Comparison of ENCODE assay signal across 15 cellular contexts in the genomic region with DNA sequence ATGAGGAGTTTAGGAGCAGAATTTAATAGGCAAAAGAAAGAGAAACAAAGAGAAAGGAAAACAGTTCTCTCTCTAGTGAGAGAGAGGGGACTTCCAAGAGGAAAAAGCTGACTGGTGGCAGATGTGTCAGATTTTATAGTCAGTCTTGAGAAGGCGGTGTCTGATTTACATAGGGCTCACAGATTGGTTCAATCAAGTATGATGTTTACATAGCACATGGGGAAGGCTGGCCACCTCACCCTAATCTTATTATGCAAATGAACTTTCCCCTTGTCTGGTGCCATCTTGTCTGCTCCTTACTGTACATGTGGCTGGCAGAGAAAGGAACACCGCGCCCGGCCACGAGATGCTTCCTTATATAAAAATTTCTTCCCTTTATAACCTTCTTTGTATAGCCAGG.
"Had no signal": no experiment of that assay in that cellular context is flagged by ENCODE, and none has a peak within 500 bp of the region (broad histone marks: within the 10 kb centered on the region; RNA-seq: fewer than 3 reads in every experiment).

No MANE protein-coding gene starts in this region.

- DNase-seq: activated CD4-positive, alpha-beta T cell treated with anti-CD3 and anti-CD28 coated beads, Interleukin-2, amount 50 U/mL, for 4 hours; dermis blood vessel endothelial cell; effector memory CD8-positive, alpha-beta T cell; foreskin melanocyte; glutamatergic neuron; hippocampal formation; right lobe of liver; stimulated activated CD4-positive, alpha-beta T cell treated with anti-CD3 and anti-CD28 coated beads, Interleukin-4, amount 100 ng/mL, for 1 hour; stomach; upper lobe of right lung had no signal

- H3K27ac ChIP-seq: epithelial cell of prostate, parathyroid adenoma, right lobe of liver, stomach, upper lobe of right lung, VCaP had no signal

- H3K27me3 ChIP-seq: right lobe of liver, stomach, upper lobe of right lung had no signal

- ATAC-seq: effector memory CD8-positive, alpha-beta T cell; right lobe of liver; upper lobe of right lung had no signal

- H3K4me1 ChIP-seq: parathyroid adenoma, right lobe of liver, stomach, upper lobe of right lung had no signal

- H3K36me3 ChIP-seq: right lobe of liver, upper lobe of right lung had no signal

- H3K79me2 ChIP-seq: parathyroid adenoma had no signal

- H3K9me3 ChIP-seq: right lobe of liver, upper lobe of right lung had no signal

- H3K4me3 ChIP-seq: lung, right lobe of liver, smooth muscle cell, stomach, upper lobe of right lung had no signal

- H3K4me2 ChIP-seq: smooth muscle cell had no signal

- H2AFZ ChIP-seq: parathyroid adenoma had no signal

- H3K9ac ChIP-seq: parathyroid adenoma had no signal
